14 cellular contexts compared by ENCODE assay signal in the genomic region with DNA sequence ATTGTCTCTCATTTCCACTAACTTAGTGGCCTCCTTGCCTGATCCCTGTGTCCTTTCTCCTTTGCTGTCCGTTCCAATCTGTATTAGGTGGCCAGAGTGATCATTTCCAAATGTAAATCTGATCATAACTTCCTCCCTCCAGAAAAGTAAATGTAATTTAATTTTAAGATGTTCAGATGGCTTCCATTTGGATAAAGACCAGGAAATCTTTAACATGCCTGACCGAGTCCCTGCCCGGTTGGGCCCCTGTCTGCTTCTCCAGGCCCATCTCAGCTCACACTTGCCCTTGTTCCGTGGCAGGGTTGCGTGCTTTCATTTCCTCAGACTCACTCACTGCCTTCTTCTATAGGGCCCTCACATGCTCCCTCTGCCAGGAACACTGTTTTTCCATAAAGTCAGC. TPM values are rescaled to one million over a fixed set of nuclear protein-coding genes. Genes with fewer than 3 reads are reported as not detected.
DNase-seq lines count a peak whose midpoint lies in the region; ATAC-seq, FAIRE-seq and TF ChIP-seq lines count a peak whose summit lies in the region.
"Had no signal": no experiment of that assay in that cellular context is flagged by ENCODE, and none has a peak within 500 bp of the region (broad histone marks: within the 10 kb centered on the region; RNA-seq: fewer than 3 reads in every experiment).

No MANE protein-coding gene starts in this region.

- no peak for TF ChIP-seq POLR2A in GM12892 (IDR thresholded peaks at IDR 0.05; ENCODE audit: low read depth, low read length)

- DNase-seq in BE2C (peak; percentile 61), CD1c-positive myeloid dendritic cell (ENCODE audit: extremely low spot score) (peak; percentile 49), T-helper 17 cell (no peak), medulla oblongata (ENCODE audit: extremely low spot score) (peak; percentile 47), glutamatergic neuron (no peak), GM12892 (ENCODE audit: insufficient read length) (no peak), kidney (no peak)
- DNase-seq: activated CD8-positive, alpha-beta memory T cell treated with anti-CD3 and anti-CD28 coated beads, Interleukin-2, amount 50 U/mL, for 48 hours; foreskin keratinocyte; GDM1; NCI-H187 treated with DMSO at 0.1 percent for 48 hours; stimulated activated naive CD8-positive, alpha-beta T cell treated with anti-CD3 and anti-CD28 coated beads, Interleukin-15, Interleukin-2, amounts not matched to agents 100 U/mL and 50 U/mL, for 24 hours had no signal

- H3K36me3 Mint-ChIP-seq in T-helper 17 cell (ENCODE audit: low read depth) (peaks cover 3% of the 10 kb centered on the region), glutamatergic neuron (ENCODE audit: unreplicated experiment) (no peaks in the 10 kb centered on the region)

- H3K9me3 ChIP-seq in BE2C, result no peaks in the 10 kb centered on the region
- no peaks in the 10 kb centered on the region for H3K9me3 ChIP-seq in T-helper 17 cell (ENCODE audit: control insufficient read depth, low read length, poor library complexity, severe bottlenecking)
- no peaks in the 10 kb centered on the region for H3K9me3 ChIP-seq in kidney (ENCODE audit: control insufficient read depth in 1 of 2, low read length in 2 of 2)

- H3K27ac Mint-ChIP-seq in T-helper 17 cell (peak overlapping the region; percentile 96), glutamatergic neuron (ENCODE audit: unreplicated experiment) (no peak overlapping the region)

- peaks cover 33% of the 10 kb centered on the region for H3K36me3 ChIP-seq in BE2C
- no peaks in the 10 kb centered on the region for H3K36me3 ChIP-seq in kidney (ENCODE audit: control insufficient read depth in 1 of 2, insufficient read depth in 2 of 2, low read length in 2 of 2)

- no peak overlapping the region for H3K27ac ChIP-seq in kidney (ENCODE audit: low read depth in 2 of 2, low read length in 2 of 2)
- H3K27ac ChIP-seq: foreskin keratinocyte had no signal

- H3K27me3 Mint-ChIP-seq in T-helper 17 cell, result no peaks in the 10 kb centered on the region
- H3K27me3 Mint-ChIP-seq in glutamatergic neuron (ENCODE audit: unreplicated experiment), result no peaks in the 10 kb centered on the region

- peak overlapping the region; percentile 90 for H3K4me3 Mint-ChIP-seq in T-helper 17 cell
- no peak overlapping the region for H3K4me3 Mint-ChIP-seq in glutamatergic neuron (ENCODE audit: unreplicated experiment)

- no peak overlapping the region for H3K9ac ChIP-seq in kidney (ENCODE audit: low read length in 2 of 2)

- no peaks in the 10 kb centered on the region for H3K9me3 Mint-ChIP-seq in glutamatergic neuron (ENCODE audit: unreplicated experiment)

- peak overlapping the region; percentile 23; the same call in 1 of the 2 replicates for H3K4me3 ChIP-seq in BE2C (ENCODE audit: low read depth, low read length)
- no peak overlapping the region for H3K4me3 ChIP-seq in kidney (ENCODE audit: low read length in 2 of 2)

- H3K27me3 ChIP-seq in BE2C, result no peaks in the 10 kb centered on the region
- H3K27me3 ChIP-seq: foreskin keratinocyte had no signal

- peak; percentile 20 for ATAC-seq in T-helper 17 cell
- ATAC-seq: foreskin keratinocyte; Right ventricle myocardium inferior; stimulated activated naive CD8-positive, alpha-beta T cell treated with anti-CD3 and anti-CD28 coated beads, Interleukin-15, Interleukin-2, amounts not matched to agents 100 U/mL and 50 U/mL, for 24 hours had no signal

- intact Hi-C loops in kidney (cut with DNase I), result no loop called here

- FAIRE-seq in GM12892 (lab: Jason Lieb, UNC), result no peak
- FAIRE-seq in kidney (lab: Jason Lieb, UNC), result no peak
- FAIRE-seq: islet of Langerhans had no signal

- H3K4me1 ChIP-seq in BE2C (peaks cover 48% of the 10 kb centered on the region), kidney (ENCODE audit: control insufficient read depth in 1 of 2, insufficient read depth in 1 of 2, low read depth in 1 of 2, low read length in 2 of 2) (peaks cover 18 to 32% of the 10 kb centered on the region in 2 donors)

- H3K4me1 Mint-ChIP-seq in T-helper 17 cell, result peaks cover 71% of the 10 kb centered on the region
- peaks cover 8% of the 10 kb centered on the region for H3K4me1 Mint-ChIP-seq in glutamatergic neuron (ENCODE audit: low read depth, unreplicated experiment)

- TF ChIP-seq CTCF in BE2C (IDR thresholded peaks at IDR 0.05; ENCODE audit: low read depth, low read length), result no peak
- no peak for TF ChIP-seq CTCF in glutamatergic neuron (IDR thresholded peaks at IDR 0.05; ENCODE audit: partially characterized antibody, unreplicated experiment)
- TF ChIP-seq CTCF in kidney (IDR thresholded peaks at IDR 0.05; ENCODE audit: borderline replicate concordance, extremely low read depth, insufficient read depth), result no peak

RNA-seq across cellular contexts. Expression of gene MAP3K1, which starts 7.6 kb away (rescaled TPM):
- polyA plus RNA-seq in BE2C (2012; ENCODE audit: insufficient read depth, insufficient read length, low read depth), result 35.5 TPM
- total RNA-seq in T-helper 17 cell (100 to 1,000 TPM in 1 of 2 donors, 10 to 100 TPM in 1; 99.2 to 120 TPM), glutamatergic neuron (ENCODE audit: unreplicated experiment) (10.1 TPM), kidney (64.0 TPM)
- 4.0 TPM for polyA plus RNA-seq in GM12892 (2012; ENCODE audit: missing spikeins)
- 8.1 TPM for polyA plus RNA-seq in kidney (ENCODE audit: insufficient read depth, low read depth, low replicate concordance)

Comparison
In these comparisons a context has a peak if more than half of its experiments do, and no peak if none do; other contexts are left out.
1. DNase-seq: peak in BE2C (single experiment), CD1c-positive myeloid dendritic cell (single experiment) and medulla oblongata (single experiment); none in T-helper 17 cell (0 of 3), glutamatergic neuron (single experiment), GM12892 (single experiment) and kidney (single experiment).